ENCODE assay signal across 10 cellular contexts in genomic region chr2:200483729-200484198, GRCh38. TPM values are rescaled to one million over a fixed set of nuclear protein-coding genes. Genes with fewer than 3 reads are reported as not detected.
DNase-seq lines count a peak whose midpoint lies in the region; ATAC-seq and TF ChIP-seq lines count a peak whose summit lies in the region.
"Had no signal": no experiment of that assay in that cellular context is flagged by ENCODE, and none has a peak within 500 bp of the region (broad histone marks: within the 10 kb centered on the region; RNA-seq: fewer than 3 reads in every experiment).

No MANE protein-coding gene starts in this region.

- intact Hi-C loops in Panc1 (cut with micrococcal nuclease; ENCODE audit: unreplicated experiment), result loop anchor here (10.0 kb wide), 1 partner anchor 169 kb away; no protein-coding TSS in a partner anchor

- H3K27me3 ChIP-seq in Panc1 (ENCODE audit: control insufficient read depth, insufficient read depth, low read length), result no peaks in the 10 kb centered on the region

- no peaks in the 10 kb centered on the region for H3K36me3 ChIP-seq in Panc1 (ENCODE audit: control insufficient read depth, insufficient read depth, low read length)

- H3K4me3 ChIP-seq in Panc1 (ENCODE audit: low read depth in 2 of 2, low read length in 2 of 2), result no peak overlapping the region
- H3K4me3 ChIP-seq in fibroblast of mammary gland (ENCODE audit: control insufficient read depth, low read depth, low read length), result no peak overlapping the region

- H3K27ac ChIP-seq in Panc1 (ENCODE audit: low read length), result no peak overlapping the region

- DNase-seq in NCI-H1417 (lab: John Stamatoyannopoulos, UW), result peak; percentile 34 to 68 (median 51)
- DNase-seq in NCI-H1417 treated with DMSO at 0.1 percent for 48 hours (lab: John Stamatoyannopoulos, UW), result no peak
- DNase-seq in GM20000 (ENCODE audit: low spot score), result peak; percentile 60
- peak; percentile 60 for DNase-seq in HPDE6-E6E7 (ENCODE audit: extremely low spot score)
- DNase-seq in Panc1 (ENCODE audit: low read depth, low spot score), result peak; percentile 20
- peak; percentile 37 for DNase-seq in fibroblast of mammary gland (ENCODE audit: low read depth)
- DNase-seq in type B pancreatic cell (ENCODE audit: extremely low spot score, unreplicated experiment), result no peak
- no peak for DNase-seq in omental fat pad (ENCODE audit: low spot score)

- peaks cover 31% of the 10 kb centered on the region for H3K4me1 Mint-ChIP-seq in type B pancreatic cell (ENCODE audit: unreplicated experiment)
- H3K4me1 Mint-ChIP-seq: B cell had no signal

- TF ChIP-seq CTCF in GM20000 (IDR thresholded peaks at IDR 0.05; ENCODE audit: extremely low read depth, missing control alignments), result peak; percentile 74
- TF ChIP-seq CTCF in Panc1 (IDR thresholded peaks at IDR 0.05), result peak; percentile 80
- peak; percentile 44 for TF ChIP-seq CTCF in fibroblast of mammary gland (conservative IDR thresholded peaks at IDR 0.05; ENCODE audit: control insufficient read depth, insufficient read depth, low read depth, low read length)
- peak; percentile 73 for TF ChIP-seq CTCF in type B pancreatic cell (conservative IDR thresholded peaks at IDR 0.05)
- TF ChIP-seq CTCF in omental fat pad (IDR thresholded peaks at IDR 0.05), result no peak

- POLR2A ChIA-PET in Panc1 (lab: Charles Lee), result interaction anchor here (0.8 kb wide), 1 partner anchor 42 kb away, joined by 5 read pairs; the partner anchor contains the start of gene SGO2

- BruUV-seq in Panc1 (replicated peaks; lab: Mats Ljungman, UMichigan), result no TSS peak

- in situ Hi-C loops in Panc1 (cut with HindIII; ENCODE audit: low pct_unique_long_range_greater_than_20kb, low sequenced_read_pairs), result no loop called here

- H3K9me3 ChIP-seq in Panc1 (ENCODE audit: control insufficient read depth, insufficient read depth, low read depth, low read length), result no peaks in the 10 kb centered on the region

- CTCF ChIA-PET in Panc1 (lab: Charles Lee), result interaction anchor here (0.6 to 1.3 kb wide), 4 partner anchors 220 to 510 kb away, joined by 3 to 7 read pairs (median 3); no protein-coding TSS in a partner anchor

- H3K27me3 Mint-ChIP-seq in type B pancreatic cell, result no peaks in the 10 kb centered on the region
- H3K27me3 Mint-ChIP-seq: activated naive CD4-positive, alpha-beta T cell treated with anti-CD3 and anti-CD28 coated beads, Interleukin-2, amount 50 U/mL, for 24 hours had no signal

- H3K36me3 Mint-ChIP-seq in type B pancreatic cell, result no peaks in the 10 kb centered on the region
- H3K36me3 Mint-ChIP-seq: activated naive CD4-positive, alpha-beta T cell treated with anti-CD3 and anti-CD28 coated beads, Interleukin-2, amount 50 U/mL, for 24 hours had no signal

- peak; percentile 78 for ATAC-seq in Panc1
- no peak for ATAC-seq in omental fat pad (ENCODE audit: low FRiP score)

- no peaks in the 10 kb centered on the region for H3K9me3 Mint-ChIP-seq in type B pancreatic cell
- H3K9me3 Mint-ChIP-seq: activated naive CD4-positive, alpha-beta T cell treated with anti-CD3 and anti-CD28 coated beads, Interleukin-2, amount 50 U/mL, for 24 hours had no signal

- peak overlapping the region; percentile 23 for H3K4me3 Mint-ChIP-seq in type B pancreatic cell
- H3K4me3 Mint-ChIP-seq: activated naive CD4-positive, alpha-beta T cell treated with anti-CD3 and anti-CD28 coated beads, Interleukin-2, amount 50 U/mL, for 24 hours; B cell had no signal

- H3K4me1 ChIP-seq in Panc1 (ENCODE audit: control insufficient read depth, insufficient read depth, low read length), result peaks cover 23% of the 10 kb centered on the region

- H3K27ac Mint-ChIP-seq in type B pancreatic cell, result peak overlapping the region; percentile 30
- H3K27ac Mint-ChIP-seq: activated naive CD4-positive, alpha-beta T cell treated with anti-CD3 and anti-CD28 coated beads, Interleukin-2, amount 50 U/mL, for 24 hours; B cell had no signal

RNA-seq across cellular contexts. Expression of gene KCTD18, which starts 26.1 kb away (rescaled TPM):
- 14.7 TPM for total RNA-seq in Panc1 (2021; ENCODE audit: unreplicated experiment)
- 10.2 TPM for polyA plus RNA-seq in Panc1 (2012; ENCODE audit: insufficient read length)
- total RNA-seq in type B pancreatic cell (ENCODE audit: low replicate concordance), result 10.2 and 10.9 TPM in 2 replicates
- 10 to 100 TPM; 10.4 to 19.9 (median 14.2) TPM for total RNA-seq in omental fat pad

RNA-seq across cellular contexts. Expression of gene SGO2, which starts 42.2 kb away (rescaled TPM):
- total RNA-seq in Panc1 (2021; ENCODE audit: unreplicated experiment) (34.0 TPM), type B pancreatic cell (ENCODE audit: low replicate concordance) (5.5 and 19.9 TPM in 2 replicates), omental fat pad (10 to 100 TPM in 2 of 4 donors, 1 to 10 TPM in 2; 4.7 to 18.7 (median 9.5) TPM)
- 5.4 TPM for polyA plus RNA-seq in Panc1 (2012; ENCODE audit: insufficient read length)

Comparison
In these comparisons a context has a peak if more than half of its experiments do, and no peak if none do; other contexts are left out.
1. DNase-seq: peak in NCI-H1417 (3 of 3), GM20000 (single experiment), HPDE6-E6E7 (single experiment), Panc1 (single experiment) and fibroblast of mammary gland (single experiment); none in NCI-H1417 treated with DMSO at 0.1 percent for 48 hours (single experiment), type B pancreatic cell (single experiment) and omental fat pad (single experiment).
2. CTCF ChIP-seq: peak in GM20000 (single experiment), Panc1 (single experiment), fibroblast of mammary gland (single experiment) and type B pancreatic cell (single experiment); none in omental fat pad (0 of 3).